Comparison of ENCODE assay signal across 1 cellular context in genomic region chr1:232613752-232614381, GRCh38.
TF ChIP-seq lines count a peak whose summit lies in the region.

No MANE protein-coding gene starts in this region.

TF ChIP-seq in HEK293, 187 proteins besides CTCF, POLR2A, EP300 and RAD21 (continued from another document and continues in another):
- TF ChIP-seq KLF17 (tag by site-specific recombination; IDR thresholded peaks at IDR 0.05) (no peak), ZNF555 (tag by site-specific recombination; conservative IDR thresholded peaks at IDR 0.05) (no peak), ZNF629 (tag by site-specific recombination; IDR thresholded peaks at IDR 0.05) (peak; percentile 52), ZNF830 (tag by site-specific recombination; IDR thresholded peaks at IDR 0.05; ENCODE audit: low read depth) (no peak), WT1 (tag by site-specific recombination; IDR thresholded peaks at IDR 0.05) (peak; percentile 71; the same call in 1 of the 2 replicates), GLI2 (tag by site-specific recombination; IDR thresholded peaks at IDR 0.05; ENCODE audit: borderline replicate concordance, low read depth) (0 out of 2 replicates have a peak, but pooled peaks have one; percentile 7), ZBTB44 (tag by site-specific recombination; IDR thresholded peaks at IDR 0.05) (peak; percentile 84), ZNF426 (tag by site-specific recombination; IDR thresholded peaks at IDR 0.05) (no peak), ZIC2 (tag by site-specific recombination; IDR thresholded peaks at IDR 0.05) (peak; percentile 66), ZBTB10 (tag by site-specific recombination; IDR thresholded peaks at IDR 0.05) (no peak), ZNF510 (tag by site-specific recombination; IDR thresholded peaks at IDR 0.05; ENCODE audit: insufficient replicate concordance) (no peak), ZBTB8A (tag by site-specific recombination; IDR thresholded peaks at IDR 0.05) (peak; percentile 16; the same call in 1 of the 2 replicates), ZNF624 (tag by site-specific recombination; IDR thresholded peaks at IDR 0.05) (0 out of 2 replicates have a peak, but pooled peaks have one; percentile 12), ZNF37A (tag by site-specific recombination; IDR thresholded peaks at IDR 0.05) (no peak), ZNF214 (tag by site-specific recombination; IDR thresholded peaks at IDR 0.05; ENCODE audit: borderline replicate concordance) (no peak), ZNF266 (tag by site-specific recombination; IDR thresholded peaks at IDR 0.05; ENCODE audit: low read depth) (no peak), ZNF169 (tag by site-specific recombination; IDR thresholded peaks at IDR 0.05) (no peak), GLIS2 (tag by site-specific recombination; IDR thresholded peaks at IDR 0.05) (no peak), ZFP69B (tag by site-specific recombination; IDR thresholded peaks at IDR 0.05) (peak; percentile 72), ZNF2 (tag by site-specific recombination; IDR thresholded peaks at IDR 0.05) (no peak), GFI1B (tag by site-specific recombination; IDR thresholded peaks at IDR 0.05) (peak; percentile 53), SP2 (tag by site-specific recombination; IDR thresholded peaks at IDR 0.05) (no peak), ZNF221 (tag by site-specific recombination; IDR thresholded peaks at IDR 0.05; ENCODE audit: borderline replicate concordance) (no peak), ZXDB (tag by site-specific recombination; IDR thresholded peaks at IDR 0.05) (peak; percentile 70), SP7 (tag by site-specific recombination; IDR thresholded peaks at IDR 0.05) (peak; percentile 80), ZFP41 (tag by site-specific recombination; IDR thresholded peaks at IDR 0.05; ENCODE audit: borderline replicate concordance) (no peak), PATZ1 (tag by site-specific recombination; IDR thresholded peaks at IDR 0.05) (peak; percentile 39; the same call in 1 of the 2 replicates), ZNF211 (tag by site-specific recombination; IDR thresholded peaks at IDR 0.05; ENCODE audit: low read depth) (no peak), ZNF837 (tag by site-specific recombination; IDR thresholded peaks at IDR 0.05) (no peak), ZNF132 (tag by site-specific recombination; IDR thresholded peaks at IDR 0.05; ENCODE audit: borderline replicate concordance) (no peak), ZNF701 (tag by site-specific recombination; IDR thresholded peaks at IDR 0.05) (no peak), ZNF324 (tag by site-specific recombination; IDR thresholded peaks at IDR 0.05) (no peak; the same call in 1 of the 2 replicates), ZNF560 (tag by site-specific recombination; IDR thresholded peaks at IDR 0.05; ENCODE audit: borderline replicate concordance) (no peak), ZBTB20 (tag by site-specific recombination; IDR thresholded peaks at IDR 0.05) (peak; percentile 47; the same call in 1 of the 2 replicates), ZNF23 (tag by site-specific recombination; IDR thresholded peaks at IDR 0.05; ENCODE audit: borderline replicate concordance) (no peak), SCRT2 (tag by site-specific recombination; IDR thresholded peaks at IDR 0.05) (peak; percentile 88), KLF1 (tag by site-specific recombination; IDR thresholded peaks at IDR 0.05) (no peak)
- TF ChIP-seq, protein P1, sequence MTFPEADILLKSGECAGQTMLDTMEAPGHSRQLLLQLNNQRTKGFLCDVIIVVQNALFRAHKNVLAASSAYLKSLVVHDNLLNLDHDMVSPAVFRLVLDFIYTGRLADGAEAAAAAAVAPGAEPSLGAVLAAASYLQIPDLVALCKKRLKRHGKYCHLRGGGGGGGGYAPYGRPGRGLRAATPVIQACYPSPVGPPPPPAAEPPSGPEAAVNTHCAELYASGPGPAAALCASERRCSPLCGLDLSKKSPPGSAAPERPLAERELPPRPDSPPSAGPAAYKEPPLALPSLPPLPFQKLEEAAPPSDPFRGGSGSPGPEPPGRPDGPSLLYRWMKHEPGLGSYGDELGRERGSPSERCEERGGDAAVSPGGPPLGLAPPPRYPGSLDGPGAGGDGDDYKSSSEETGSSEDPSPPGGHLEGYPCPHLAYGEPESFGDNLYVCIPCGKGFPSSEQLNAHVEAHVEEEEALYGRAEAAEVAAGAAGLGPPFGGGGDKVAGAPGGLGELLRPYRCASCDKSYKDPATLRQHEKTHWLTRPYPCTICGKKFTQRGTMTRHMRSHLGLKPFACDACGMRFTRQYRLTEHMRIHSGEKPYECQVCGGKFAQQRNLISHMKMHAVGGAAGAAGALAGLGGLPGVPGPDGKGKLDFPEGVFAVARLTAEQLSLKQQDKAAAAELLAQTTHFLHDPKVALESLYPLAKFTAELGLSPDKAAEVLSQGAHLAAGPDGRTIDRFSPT (tag by site-specific recombination; IDR thresholded peaks at IDR 0.05), result no peak
- TF ChIP-seq, protein P2, sequence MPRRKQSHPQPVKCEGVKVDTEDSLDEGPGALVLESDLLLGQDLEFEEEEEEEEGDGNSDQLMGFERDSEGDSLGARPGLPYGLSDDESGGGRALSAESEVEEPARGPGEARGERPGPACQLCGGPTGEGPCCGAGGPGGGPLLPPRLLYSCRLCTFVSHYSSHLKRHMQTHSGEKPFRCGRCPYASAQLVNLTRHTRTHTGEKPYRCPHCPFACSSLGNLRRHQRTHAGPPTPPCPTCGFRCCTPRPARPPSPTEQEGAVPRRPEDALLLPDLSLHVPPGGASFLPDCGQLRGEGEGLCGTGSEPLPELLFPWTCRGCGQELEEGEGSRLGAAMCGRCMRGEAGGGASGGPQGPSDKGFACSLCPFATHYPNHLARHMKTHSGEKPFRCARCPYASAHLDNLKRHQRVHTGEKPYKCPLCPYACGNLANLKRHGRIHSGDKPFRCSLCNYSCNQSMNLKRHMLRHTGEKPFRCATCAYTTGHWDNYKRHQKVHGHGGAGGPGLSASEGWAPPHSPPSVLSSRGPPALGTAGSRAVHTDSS (tag by site-specific recombination; IDR thresholded peaks at IDR 0.05), result no peak
- TF ChIP-seq, protein P3, sequence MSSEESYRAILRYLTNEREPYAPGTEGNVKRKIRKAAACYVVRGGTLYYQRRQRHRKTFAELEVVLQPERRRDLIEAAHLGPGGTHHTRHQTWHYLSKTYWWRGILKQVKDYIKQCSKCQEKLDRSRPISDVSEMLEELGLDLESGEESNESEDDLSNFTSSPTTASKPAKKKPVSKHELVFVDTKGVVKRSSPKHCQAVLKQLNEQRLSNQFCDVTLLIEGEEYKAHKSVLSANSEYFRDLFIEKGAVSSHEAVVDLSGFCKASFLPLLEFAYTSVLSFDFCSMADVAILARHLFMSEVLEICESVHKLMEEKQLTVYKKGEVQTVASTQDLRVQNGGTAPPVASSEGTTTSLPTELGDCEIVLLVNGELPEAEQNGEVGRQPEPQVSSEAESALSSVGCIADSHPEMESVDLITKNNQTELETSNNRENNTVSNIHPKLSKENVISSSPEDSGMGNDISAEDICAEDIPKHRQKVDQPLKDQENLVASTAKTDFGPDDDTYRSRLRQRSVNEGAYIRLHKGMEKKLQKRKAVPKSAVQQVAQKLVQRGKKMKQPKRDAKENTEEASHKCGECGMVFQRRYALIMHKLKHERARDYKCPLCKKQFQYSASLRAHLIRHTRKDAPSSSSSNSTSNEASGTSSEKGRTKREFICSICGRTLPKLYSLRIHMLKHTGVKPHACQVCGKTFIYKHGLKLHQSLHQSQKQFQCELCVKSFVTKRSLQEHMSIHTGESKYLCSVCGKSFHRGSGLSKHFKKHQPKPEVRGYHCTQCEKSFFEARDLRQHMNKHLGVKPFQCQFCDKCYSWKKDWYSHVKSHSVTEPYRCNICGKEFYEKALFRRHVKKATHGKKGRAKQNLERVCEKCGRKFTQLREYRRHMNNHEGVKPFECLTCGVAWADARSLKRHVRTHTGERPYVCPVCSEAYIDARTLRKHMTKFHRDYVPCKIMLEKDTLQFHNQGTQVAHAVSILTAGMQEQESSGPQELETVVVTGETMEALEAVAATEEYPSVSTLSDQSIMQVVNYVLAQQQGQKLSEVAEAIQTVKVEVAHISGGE (tag by site-specific recombination; conservative IDR thresholded peaks at IDR 0.05; ENCODE audit: low read depth), result no peak
- TF ChIP-seq, protein P4, sequence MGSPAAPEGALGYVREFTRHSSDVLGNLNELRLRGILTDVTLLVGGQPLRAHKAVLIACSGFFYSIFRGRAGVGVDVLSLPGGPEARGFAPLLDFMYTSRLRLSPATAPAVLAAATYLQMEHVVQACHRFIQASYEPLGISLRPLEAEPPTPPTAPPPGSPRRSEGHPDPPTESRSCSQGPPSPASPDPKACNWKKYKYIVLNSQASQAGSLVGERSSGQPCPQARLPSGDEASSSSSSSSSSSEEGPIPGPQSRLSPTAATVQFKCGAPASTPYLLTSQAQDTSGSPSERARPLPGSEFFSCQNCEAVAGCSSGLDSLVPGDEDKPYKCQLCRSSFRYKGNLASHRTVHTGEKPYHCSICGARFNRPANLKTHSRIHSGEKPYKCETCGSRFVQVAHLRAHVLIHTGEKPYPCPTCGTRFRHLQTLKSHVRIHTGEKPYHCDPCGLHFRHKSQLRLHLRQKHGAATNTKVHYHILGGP (tag by site-specific recombination; IDR thresholded peaks at IDR 0.05), result peak; percentile 88
- TF ChIP-seq, protein P5, sequence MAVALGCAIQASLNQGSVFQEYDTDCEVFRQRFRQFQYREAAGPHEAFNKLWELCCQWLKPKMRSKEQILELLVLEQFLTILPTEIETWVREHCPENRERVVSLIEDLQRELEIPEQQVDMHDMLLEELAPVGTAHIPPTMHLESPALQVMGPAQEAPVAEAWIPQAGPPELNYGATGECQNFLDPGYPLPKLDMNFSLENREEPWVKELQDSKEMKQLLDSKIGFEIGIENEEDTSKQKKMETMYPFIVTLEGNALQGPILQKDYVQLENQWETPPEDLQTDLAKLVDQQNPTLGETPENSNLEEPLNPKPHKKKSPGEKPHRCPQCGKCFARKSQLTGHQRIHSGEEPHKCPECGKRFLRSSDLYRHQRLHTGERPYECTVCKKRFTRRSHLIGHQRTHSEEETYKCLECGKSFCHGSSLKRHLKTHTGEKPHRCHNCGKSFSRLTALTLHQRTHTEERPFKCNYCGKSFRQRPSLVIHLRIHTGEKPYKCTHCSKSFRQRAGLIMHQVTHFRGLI (tag by site-specific recombination; IDR thresholded peaks at IDR 0.05), result 0 out of 2 replicates have a peak, but pooled peaks have one; percentile 29
- TF ChIP-seq, protein P6, sequence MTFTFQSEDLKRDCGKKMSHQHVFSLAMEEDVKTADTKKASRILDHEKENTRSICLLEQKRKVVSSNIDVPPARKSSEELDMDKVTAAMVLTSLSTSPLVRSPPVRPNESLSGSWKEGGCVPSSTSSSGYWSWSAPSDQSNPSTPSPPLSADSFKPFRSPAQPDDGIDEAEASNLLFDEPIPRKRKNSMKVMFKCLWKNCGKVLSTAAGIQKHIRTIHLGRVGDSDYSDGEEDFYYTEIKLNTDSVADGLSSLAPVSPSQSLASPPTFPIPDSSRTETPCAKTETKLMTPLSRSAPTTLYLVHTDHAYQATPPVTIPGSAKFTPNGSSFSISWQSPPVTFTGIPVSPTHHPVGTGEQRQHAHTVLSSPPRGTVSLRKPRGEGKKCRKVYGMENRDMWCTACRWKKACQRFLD (tag by site-specific recombination; IDR thresholded peaks at IDR 0.05), result no peak
